In genomic region chr9:34242830-34243229, GRCh38 we compare ENCODE assay signal across 21 cellular contexts.
A peak's percentile ranks its signal among the peaks of the same experiment; 100 is the strongest.
DNase-seq lines count a peak whose midpoint lies in the region; ATAC-seq and TF ChIP-seq lines count a peak whose summit lies in the region.
"Had no signal": no experiment of that assay in that cellular context is flagged by ENCODE, and none has a peak within 500 bp of the region (broad histone marks: within the 10 kb centered on the region; RNA-seq: fewer than 3 reads in every experiment).

No MANE protein-coding gene starts in this region.

- H3K9me3 ChIP-seq in T-helper 17 cell (ENCODE audit: control insufficient read depth, low read length, poor library complexity, severe bottlenecking), result no peaks in the 10 kb centered on the region
- H3K9me3 ChIP-seq: thyroid gland had no signal

- H3K4me3 Mint-ChIP-seq in T-helper 17 cell, result no peak overlapping the region
- no peak overlapping the region for H3K4me3 Mint-ChIP-seq in brain
- H3K4me3 Mint-ChIP-seq: IgD-negative memory B cell; naive thymus-derived CD4-positive, alpha-beta T cell had no signal

- H3K4me1 Mint-ChIP-seq in T-helper 17 cell (peaks cover 23% of the 10 kb centered on the region), brain (peaks cover 32% of the 10 kb centered on the region)

- no peak for DNase-seq in T-helper 17 cell
- DNase-seq in left cardiac atrium, result no peak
- DNase-seq in sciatic nerve (ENCODE audit: low spot score), result no peak
- DNase-seq in stimulated activated naive CD4-positive, alpha-beta T cell treated with Interleukin-2 at 50 U/mL for 16 hours (lab: John Stamatoyannopoulos, UW), result no peak
- no peak for DNase-seq in GF-D8 (lab: John Stamatoyannopoulos, UW)
- DNase-seq in cortex of kidney (lab: John Stamatoyannopoulos, UW), result no peak
- DNase-seq in HCEC 1CT, result no peak
- DNase-seq: activated CD4-positive, alpha-beta T cell treated with anti-CD3 and anti-CD28 coated beads, Interleukin-2, amount 50 U/mL, for 48 hours; activated CD8-positive, alpha-beta memory T cell treated with anti-CD3 and anti-CD28 coated beads, Interleukin-2, amount 50 U/mL, for 48 hours; mesendoderm; naive thymus-derived CD4-positive, alpha-beta T cell; NCI-H2029 treated with DMSO at 0.1 percent for 48 hours; NCI-H446; occipital lobe; stimulated activated CD4-positive, alpha-beta T cell treated with anti-CD3 and anti-CD28 coated beads, Interleukin-12 subunit alpha, Interleukin-12 subunit beta, amount 100 ng/mL, for 4 hours; stimulated activated CD4-positive, alpha-beta T cell treated with anti-CD3 and anti-CD28 coated beads, Interleukin-4, amount 100 ng/mL, for 4 hours; stimulated activated naive CD8-positive, alpha-beta T cell treated with anti-CD3 and anti-CD28 coated beads, Interleukin-15, Interleukin-2, amounts not matched to agents 100 U/mL and 50 U/mL, for 24 hours; thyroid gland had no signal

- no peaks in the 10 kb centered on the region for H3K27me3 Mint-ChIP-seq in T-helper 17 cell
- H3K27me3 Mint-ChIP-seq in brain, result peaks cover 3% of the 10 kb centered on the region
- H3K27me3 Mint-ChIP-seq: IgD-negative memory B cell; naive thymus-derived CD4-positive, alpha-beta T cell had no signal

- H3K36me3 Mint-ChIP-seq in T-helper 17 cell (ENCODE audit: low read depth) (peaks cover 3% of the 10 kb centered on the region), brain (peaks cover 53% of the 10 kb centered on the region)
- H3K36me3 Mint-ChIP-seq: IgD-negative memory B cell had no signal

- H3K9me3 Mint-ChIP-seq in brain, result no peaks in the 10 kb centered on the region
- H3K9me3 Mint-ChIP-seq: naive thymus-derived CD4-positive, alpha-beta T cell had no signal

- TF ChIP-seq CTCF in brain (conservative IDR thresholded peaks at IDR 0.05), result no peak

- peak overlapping the region; percentile 56 for H3K27ac Mint-ChIP-seq in T-helper 17 cell
- peak overlapping the region in 4 of 5 experiments; percentile 10 to 79 (median 47) for H3K27ac Mint-ChIP-seq in brain

- no peak for ATAC-seq in T-helper 17 cell
- peak; percentile 70 to 76 for ATAC-seq in left cardiac atrium
- ATAC-seq in sciatic nerve, result peak; percentile 79
- ATAC-seq: HCT116; naive thymus-derived CD4-positive, alpha-beta T cell; stimulated activated naive CD8-positive, alpha-beta T cell treated with anti-CD3 and anti-CD28 coated beads, Interleukin-15, Interleukin-2, amounts not matched to agents 100 U/mL and 50 U/mL, for 24 hours had no signal

- intact Hi-C loops in left cardiac atrium (cut with DNase I), result loop anchor here in 1 of 2 donors (10.0 kb wide), 1 partner anchor 58 kb away; no protein-coding TSS in a partner anchor
- intact Hi-C loops in sciatic nerve (cut with DNase I), result no loop called here
